In the genomic region with DNA sequence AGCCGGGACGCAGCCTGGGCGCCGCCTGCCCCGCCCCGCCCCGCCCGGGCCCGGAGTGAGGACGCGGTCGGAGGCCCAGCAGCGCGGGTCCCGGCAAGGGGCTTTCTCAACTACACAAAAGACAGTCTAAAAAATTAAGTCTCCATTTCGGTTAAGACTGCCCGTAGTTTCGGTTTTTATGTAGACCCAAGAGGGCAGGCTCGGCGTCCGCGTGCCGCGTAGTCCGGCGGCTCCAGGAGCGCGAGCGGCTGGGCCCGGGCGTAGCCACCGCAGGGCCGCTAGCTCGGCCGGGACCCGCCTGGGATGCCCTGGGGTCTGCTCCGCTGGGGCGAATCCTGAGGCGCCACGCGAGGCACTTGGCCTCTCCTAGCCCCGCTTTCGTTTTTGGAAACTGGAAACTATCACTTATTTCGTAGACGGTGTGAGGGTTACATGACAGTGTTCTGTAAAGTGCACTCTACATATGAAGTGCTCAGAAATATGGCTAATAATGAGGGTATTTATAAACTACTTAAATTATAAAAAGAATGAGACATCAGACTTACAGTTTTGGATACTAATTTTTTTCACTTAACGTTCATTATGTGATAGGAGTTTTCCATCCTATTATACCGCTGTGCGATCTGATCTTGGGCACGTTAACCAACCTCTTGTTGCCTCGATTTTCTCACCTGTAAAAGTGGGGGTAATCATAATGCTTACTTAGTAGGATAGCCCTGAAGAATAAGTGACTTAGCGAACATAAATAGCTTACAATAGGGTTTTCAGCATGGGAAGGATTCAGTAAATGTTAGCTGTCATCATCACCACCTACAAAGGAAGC, we compare ENCODE assay signal across 8 cellular contexts. TPM values are rescaled to one million over a fixed set of nuclear protein-coding genes. Genes with fewer than 3 reads are reported as not detected.
DNase-seq lines count a peak whose midpoint lies in the region; ATAC-seq and TF ChIP-seq lines count a peak whose summit lies in the region.

No MANE protein-coding gene starts in this region.

- H3K4me1 Mint-ChIP-seq in activated naive CD4-positive, alpha-beta T cell treated with anti-CD3 and anti-CD28 coated beads, Interleukin-2, amount 10 ng/mL, durations not matched to agents 7 days and 5 days, result peaks cover 47% of the 10 kb centered on the region

- peak overlapping the region; percentile 72 for H3K4me3 ChIP-seq in AG10803 (ENCODE audit: low read length)
- peak overlapping the region; percentile 76 for H3K4me3 ChIP-seq in parathyroid adenoma (ENCODE audit: low read depth, low read length)

- peaks cover 25% of the 10 kb centered on the region for H3K27me3 Mint-ChIP-seq in activated naive CD4-positive, alpha-beta T cell treated with anti-CD3 and anti-CD28 coated beads, Interleukin-2, amount 10 ng/mL, durations not matched to agents 7 days and 5 days

- H3K27ac ChIP-seq in parathyroid adenoma, result peak overlapping the region; percentile 37

- peak overlapping the region; percentile 69 for H3K4me2 ChIP-seq in parathyroid adenoma (ENCODE audit: low read length)

- intact Hi-C loops in Right ventricle myocardium superior (cut with DNase I), result no loop called here

- no peaks in the 10 kb centered on the region for H3K79me2 ChIP-seq in parathyroid adenoma

- peaks cover 7% of the 10 kb centered on the region for H3K4me1 ChIP-seq in parathyroid adenoma

- no peaks in the 10 kb centered on the region for H3K27me3 ChIP-seq in parathyroid adenoma (ENCODE audit: control insufficient read depth, insufficient read depth, low read length)

- H3K9me3 Mint-ChIP-seq in activated naive CD4-positive, alpha-beta T cell treated with anti-CD3 and anti-CD28 coated beads, Interleukin-2, amount 10 ng/mL, durations not matched to agents 7 days and 5 days, result no peaks in the 10 kb centered on the region

- H3K27ac Mint-ChIP-seq in activated naive CD4-positive, alpha-beta T cell treated with anti-CD3 and anti-CD28 coated beads, Interleukin-2, amount 10 ng/mL, durations not matched to agents 7 days and 5 days, result peak overlapping the region; percentile 62

- H3K36me3 Mint-ChIP-seq in activated naive CD4-positive, alpha-beta T cell treated with anti-CD3 and anti-CD28 coated beads, Interleukin-2, amount 10 ng/mL, durations not matched to agents 7 days and 5 days, result peaks cover 2% of the 10 kb centered on the region

- ATAC-seq in GM18520 (IDR thresholded peaks at IDR 0.05; ENCODE audit: unreplicated experiment) (peak; percentile 37), HG02981 (IDR thresholded peaks at IDR 0.05; ENCODE audit: unreplicated experiment) (peak; percentile 52), Right ventricle myocardium superior (ENCODE audit: poor library complexity) (peak; percentile 89)

- no peak overlapping the region for H3K9ac ChIP-seq in parathyroid adenoma

- CTCF ChIA-PET in activated naive CD4-positive, alpha-beta T cell treated with anti-CD3 and anti-CD28 coated beads, Interleukin-2, amount 10 ng/mL, durations not matched to agents 7 days and 5 days (lab: Charles Lee), result interaction anchor here (1.2 to 2.1 kb wide), 2 partner anchors 10 to 80 kb away, joined by 3 to 9 read pairs; no protein-coding TSS in a partner anchor

- TF ChIP-seq CTCF in AG10803 (conservative IDR thresholded peaks at IDR 0.05; ENCODE audit: low read length), result no peak
- TF ChIP-seq CTCF in parathyroid adenoma (IDR thresholded peaks at IDR 0.05), result no peak

- H2AFZ ChIP-seq in parathyroid adenoma, result peak overlapping the region; percentile 82

- H3K36me3 ChIP-seq in parathyroid adenoma (ENCODE audit: control insufficient read depth, insufficient read depth, low read length), result no peaks in the 10 kb centered on the region

- DNase-seq in AG10803 (ENCODE audit: low read depth) (peak; percentile 33), RPMI7951 (ENCODE audit: low read depth) (peak; percentile 65), Right ventricle myocardium superior (peak; percentile 50), NCI-H187 treated with DMSO at 0.1 percent for 48 hours (lab: John Stamatoyannopoulos, UW) (no peak)
- peak; percentile 69 for DNase-seq in activated naive CD4-positive, alpha-beta T cell treated with anti-CD3 and anti-CD28 coated beads, Interleukin-2, amount 10 ng/mL, durations not matched to agents 7 days and 5 days

- H3K4me3 Mint-ChIP-seq in activated naive CD4-positive, alpha-beta T cell treated with anti-CD3 and anti-CD28 coated beads, Interleukin-2, amount 10 ng/mL, durations not matched to agents 7 days and 5 days, result peak overlapping the region; percentile 80

- no peaks in the 10 kb centered on the region for H3K9me3 ChIP-seq in parathyroid adenoma (ENCODE audit: control insufficient read depth, low read length)

RNA-seq across cellular contexts. Expression of gene BLVRA, which starts 0.6 kb away (rescaled TPM):
- 65.5 and 84.7 TPM in 2 replicates for total RNA-seq in RPMI7951 (2014; rRNA removed; shearing (Covaris generic))
- total RNA-seq in Right ventricle myocardium superior, result 51.5 TPM

RNA-seq across cellular contexts. Expression of gene COA1, which starts 29.7 kb away (rescaled TPM):
- total RNA-seq in RPMI7951 (2014; rRNA removed; shearing (Covaris generic)), result 228 and 245 TPM in 2 replicates
- 66.4 TPM for total RNA-seq in Right ventricle myocardium superior

Comparison
In these comparisons a context has a peak if more than half of its experiments do, and no peak if none do; other contexts are left out.
1. ATAC-seq: peak in every context shown above with its lines; median percentile 89 in Right ventricle myocardium superior; 52 in HG02981; 37 in GM18520.